In the genomic region with DNA sequence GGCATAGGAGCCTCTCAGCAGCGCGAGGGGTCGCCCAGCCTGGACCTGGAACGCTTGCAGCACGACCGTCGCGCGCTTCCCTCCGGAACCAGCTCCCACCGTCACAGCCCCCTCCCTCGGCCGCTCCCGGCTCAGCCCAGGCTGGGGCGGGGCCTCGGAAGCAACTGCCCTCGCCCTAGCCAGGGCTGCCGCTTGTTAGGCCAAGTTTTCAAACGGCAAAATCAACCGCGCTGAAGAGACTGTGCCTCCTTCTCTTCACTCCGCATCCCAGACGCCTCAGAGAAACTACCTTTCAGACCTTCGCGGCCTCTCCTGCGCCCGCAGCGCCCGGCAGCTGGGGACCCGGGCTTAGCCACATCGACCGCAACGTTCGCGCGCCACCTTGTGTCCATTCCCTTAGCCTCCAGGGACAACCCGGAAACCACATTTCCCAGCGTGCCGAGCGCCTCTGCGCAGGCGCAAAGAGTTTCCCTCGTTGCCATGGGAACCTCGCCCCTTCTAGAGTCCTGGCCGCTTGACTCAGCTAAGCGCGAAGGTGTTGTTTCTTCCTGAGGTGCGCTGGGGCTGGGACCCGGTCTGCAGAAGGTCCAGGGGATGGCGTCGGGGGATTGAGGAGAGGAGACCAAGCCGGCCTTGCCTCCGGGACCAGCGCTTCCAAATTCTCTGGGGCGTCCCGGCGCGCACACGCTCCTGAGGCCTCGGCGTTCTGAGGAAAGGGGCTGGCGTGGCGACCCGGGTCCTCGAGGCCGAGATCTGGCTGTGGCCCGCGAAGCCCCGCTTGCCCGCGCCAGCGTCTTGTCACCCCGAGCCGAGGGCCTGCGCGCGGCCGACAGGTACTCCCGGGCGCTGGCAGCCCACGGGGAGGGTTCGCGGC, we compare ENCODE assay signal across 9 cellular contexts. TPM values are rescaled to one million over a fixed set of nuclear protein-coding genes. Genes with fewer than 3 reads are reported as not detected.
DNase-seq lines count a peak whose midpoint lies in the region; ATAC-seq, FAIRE-seq and TF ChIP-seq lines count a peak whose summit lies in the region.
"Had no signal": no experiment of that assay in that cellular context is flagged by ENCODE, and none has a peak within 500 bp of the region (broad histone marks: within the 10 kb centered on the region; RNA-seq: fewer than 3 reads in every experiment).

No MANE protein-coding gene starts in this region.

- DNase-seq in AG09309 (ENCODE audit: low read depth) (peak; percentile 66), NCI-H2196 treated with DMSO at 0.1 percent for 48 hours (lab: John Stamatoyannopoulos, UW; ENCODE audit: unreplicated experiment) (peak; percentile 95), bronchial epithelial cell (ENCODE audit: low read depth) (peak; percentile 91), immature natural killer cell (peak; percentile 98 to 99 (median 98)), smooth muscle cell of the brain vasculature (ENCODE audit: low read depth, low spot score) (peak; percentile 86)

- TF ChIP-seq CTCF in AG09309 (IDR thresholded peaks at IDR 0.05; ENCODE audit: control insufficient read depth, insufficient read depth, low read depth, low read length, missing control alignments) (peak; percentile 93), WI38 (IDR thresholded peaks at IDR 0.05; ENCODE audit: low read depth, low read length) (peak; percentile 84), bronchial epithelial cell (IDR thresholded peaks at IDR 0.05; ENCODE audit: insufficient read depth, low read length, severe bottlenecking) (peak; percentile 95)

- H3K4me3 ChIP-seq in AG09309 (ENCODE audit: control insufficient read depth, low read depth, low read length) (peak overlapping the region; percentile 84), WI38 (ENCODE audit: low read depth, low read length) (peak overlapping the region; percentile 77), bronchial epithelial cell (ENCODE audit: low read depth, low read length) (peak overlapping the region; percentile 90)

- no peak for FAIRE-seq in bronchial epithelial cell (lab: Jason Lieb, UNC)
- FAIRE-seq: TTC549 had no signal

- H3K9me3 Mint-ChIP-seq in immature natural killer cell = peaks cover 0 to 3% (median 0%) of the 10 kb centered on the region in 6 donors

- H3K36me3 Mint-ChIP-seq in immature natural killer cell = no peaks in the 10 kb centered on the region

- peaks cover 1% of the 10 kb centered on the region for H3K36me3 ChIP-seq in bronchial epithelial cell (ENCODE audit: control insufficient read depth, insufficient read depth, low read length)

- H3K4me3 Mint-ChIP-seq in immature natural killer cell = peak overlapping the region; percentile 91 to 99 (median 96)

- H3K27me3 Mint-ChIP-seq in immature natural killer cell (ENCODE audit: low read depth in 3 of 3) = peaks cover 8 to 17% (median 9%) of the 10 kb centered on the region in 3 donors

- peak overlapping the region; percentile 85 to 98 (median 94) for H3K27ac Mint-ChIP-seq in immature natural killer cell

- H3K4me1 Mint-ChIP-seq in immature natural killer cell = peaks cover 15 to 27% of the 10 kb centered on the region in 2 donors

- ATAC-seq in GM18907 (IDR thresholded peaks at IDR 0.05; ENCODE audit: unreplicated experiment) (peak; percentile 85), HG03139 (IDR thresholded peaks at IDR 0.05; ENCODE audit: unreplicated experiment) (peak; percentile 65)

- no peaks in the 10 kb centered on the region for H3K27me3 ChIP-seq in bronchial epithelial cell (ENCODE audit: control insufficient read depth, insufficient read depth, low read length)

RNA-seq across cellular contexts. Expression of a gene that starts 14.3 kb away (rescaled TPM):
- total RNA-seq in bronchial epithelial cell = 32.0 and 35.0 TPM in 2 replicates
- 1 to 10 TPM; 1.1 to 4.8 (median 2.3) TPM for polyA plus RNA-seq in immature natural killer cell

RNA-seq across cellular contexts. Expression of a gene that starts 28.5 kb away (rescaled TPM):
- total RNA-seq in bronchial epithelial cell = 22.4 and 42.8 TPM in 2 replicates
- polyA plus RNA-seq in immature natural killer cell = 10 to 100 TPM; 12.4 to 26.7 (median 14.2) TPM

RNA-seq across cellular contexts. Expression of a gene that starts 35.7 kb away (rescaled TPM):
- total RNA-seq in bronchial epithelial cell = 45.8 and 83.1 TPM in 2 replicates
- 100 to 1,000 TPM in 2 of 3 donors, 10 to 100 TPM in 1; 86.1 to 131 (median 118) TPM for polyA plus RNA-seq in immature natural killer cell

RNA-seq across cellular contexts. Expression of a gene that starts 51.3 kb away (rescaled TPM):
- total RNA-seq in bronchial epithelial cell = 55.0 and 77.4 TPM in 2 replicates
- 10 to 100 TPM; 15.2 to 25.9 (median 22.9) TPM for polyA plus RNA-seq in immature natural killer cell

RNA-seq across cellular contexts. Expression of a gene that starts 55.8 kb away (rescaled TPM):
- 1.8 and 2.3 TPM in 2 replicates for total RNA-seq in bronchial epithelial cell
- 1 to 10 TPM in 1 of 3 donors, under 1 TPM in 1, not detected in 1; 0.34 to 2.2 TPM for polyA plus RNA-seq in immature natural killer cell

Comparison
In these comparisons a context has a peak if more than half of its experiments do, and no peak if none do; other contexts are left out.
1. Peak in every context shown above with its lines: DNase-seq, ATAC-seq and H3K4me3 ChIP-seq.